8 cellular contexts compared by ENCODE assay signal in the genomic region with DNA sequence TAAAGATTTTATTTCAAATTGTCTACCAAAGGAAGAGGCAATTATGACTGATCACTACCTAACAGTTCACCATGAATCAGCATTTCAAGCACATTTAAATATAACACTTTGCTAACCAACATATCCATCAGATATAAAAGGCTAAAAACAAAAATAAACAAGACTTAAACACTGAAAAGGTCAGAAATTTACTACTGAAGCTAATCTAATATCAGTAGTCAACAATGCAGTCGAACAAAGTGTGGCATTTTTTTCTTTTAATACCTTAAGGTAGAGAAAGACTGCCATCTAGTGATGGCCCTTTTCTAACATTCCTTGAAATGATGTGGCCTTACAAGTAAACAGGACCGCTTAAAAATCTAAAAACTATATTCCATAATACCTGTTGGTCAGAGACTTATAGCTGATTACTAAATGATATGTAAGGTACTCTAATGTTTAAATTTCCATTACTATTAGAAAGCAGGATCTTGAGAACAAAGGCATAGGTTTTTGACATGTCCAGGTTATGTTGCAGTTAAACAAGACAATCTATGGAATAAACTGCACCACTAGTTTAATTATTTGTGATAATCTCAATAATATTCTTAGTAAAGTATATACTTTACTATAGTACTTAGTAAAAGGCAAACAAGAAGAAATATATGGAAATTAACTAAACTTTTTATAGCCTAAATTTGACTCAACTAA.
A peak's percentile ranks its signal among the peaks of the same experiment; 100 is the strongest.
DNase-seq lines count a peak whose midpoint lies in the region; ATAC-seq and TF ChIP-seq lines count a peak whose summit lies in the region.

No MANE protein-coding gene starts in this region.

- H3K4me2 ChIP-seq in mammary epithelial cell (ENCODE audit: insufficient read depth, low read depth, low read length), result no peak overlapping the region

- no peak for ATAC-seq in CD4-positive, CD25-positive, alpha-beta regulatory T cell (ENCODE audit: low read depth in 2 of 2)
- ATAC-seq in left lobe of liver (peak; percentile 93), GM19467 (IDR thresholded peaks at IDR 0.05; ENCODE audit: unreplicated experiment) (no peak), GM21515 (IDR thresholded peaks at IDR 0.05; ENCODE audit: unreplicated experiment) (no peak)

- peaks cover 4% of the 10 kb centered on the region for H3K36me3 Mint-ChIP-seq in CD4-positive, CD25-positive, alpha-beta regulatory T cell

- peaks cover 28% of the 10 kb centered on the region for H3K79me2 ChIP-seq in mammary epithelial cell (ENCODE audit: insufficient read depth, low read length)

- H3K4me1 ChIP-seq in CD4-positive, CD25-positive, alpha-beta regulatory T cell (ENCODE audit: control insufficient read depth, insufficient read depth, low read length, poor library complexity, severe bottlenecking), result no peaks in the 10 kb centered on the region
- H3K4me1 ChIP-seq in HEK293 (ENCODE audit: control insufficient read depth, insufficient read depth, low read length), result no peaks in the 10 kb centered on the region
- H3K4me1 ChIP-seq in mammary epithelial cell (ENCODE audit: insufficient read depth, low read length), result peaks cover 6% of the 10 kb centered on the region

- no peak overlapping the region for H3K9ac ChIP-seq in mammary epithelial cell (ENCODE audit: insufficient read depth, low read length)

- DNase-seq in CD4-positive, CD25-positive, alpha-beta regulatory T cell, result peak in 2 of 3 donors; percentile 33 to 61
- peak; percentile 15 for DNase-seq in NCI-H526 treated with DMSO at 0.1 percent for 48 hours (lab: John Stamatoyannopoulos, UW)
- peak; percentile 46 for DNase-seq in mammary epithelial cell
- DNase-seq in left lobe of liver (ENCODE audit: low spot score), result no peak
- no peak for DNase-seq in stimulated activated CD4-positive, alpha-beta T cell treated with anti-CD3 and anti-CD28 coated beads, Interleukin-1b, Interleukin-23, amount 100 ng/mL, for 48 hours

- H3K4me1 Mint-ChIP-seq in CD4-positive, CD25-positive, alpha-beta regulatory T cell, result no peaks in the 10 kb centered on the region

- H3K4me3 ChIP-seq in CD4-positive, CD25-positive, alpha-beta regulatory T cell (ENCODE audit: low read depth, low read length), result no peak overlapping the region
- H3K4me3 ChIP-seq in HEK293 (ENCODE audit: low read depth, low read length), result no peak overlapping the region
- H3K4me3 ChIP-seq in mammary epithelial cell (replicated peaks in 1 of 3; ENCODE audit: insufficient read depth in 1 of 3, low read depth in 2 of 3, low read length in 3 of 3), result no peak overlapping the region

- H3K9me3 ChIP-seq in CD4-positive, CD25-positive, alpha-beta regulatory T cell (ENCODE audit: control insufficient read depth in 2 of 2, low read length in 2 of 2), result no peaks in the 10 kb centered on the region
- no peaks in the 10 kb centered on the region for H3K9me3 ChIP-seq in HEK293 (ENCODE audit: control insufficient read depth, insufficient read depth, low read depth, low read length)
- no peaks in the 10 kb centered on the region for H3K9me3 ChIP-seq in mammary epithelial cell (replicated peaks; ENCODE audit: insufficient read depth, low read length)

- BruUV-seq in mammary epithelial cell (replicated peaks; lab: Mats Ljungman, UMichigan), result no TSS peak

- no peak overlapping the region for H3K27ac ChIP-seq in CD4-positive, CD25-positive, alpha-beta regulatory T cell (ENCODE audit: insufficient read depth, low read length, poor library complexity, severe bottlenecking)
- H3K27ac ChIP-seq in HEK293 (ENCODE audit: extremely low read depth, low read depth, low read length) (no peak overlapping the region), mammary epithelial cell (ENCODE audit: insufficient read depth, low read depth, low read length) (no peak overlapping the region)

- H3K36me3 ChIP-seq in CD4-positive, CD25-positive, alpha-beta regulatory T cell (ENCODE audit: control insufficient read depth, insufficient read depth, low read length), result no peaks in the 10 kb centered on the region
- no peaks in the 10 kb centered on the region for H3K36me3 ChIP-seq in HEK293 (ENCODE audit: control insufficient read depth in 2 of 2, insufficient read depth in 1 of 2, low read length in 2 of 2)
- H3K36me3 ChIP-seq in mammary epithelial cell (ENCODE audit: insufficient read depth, low read length), result no peaks in the 10 kb centered on the region

- no peaks in the 10 kb centered on the region for H3K27me3 Mint-ChIP-seq in CD4-positive, CD25-positive, alpha-beta regulatory T cell

- CTCF ChIA-PET in HEK293 (lab: Yijun Ruan, JAX) (interaction anchor here (0.6 to 3.3 kb wide), 25 partner anchors 8 to 1200 kb away, joined by 3 to 15 read pairs (median 4); no protein-coding TSS in a partner anchor), mammary epithelial cell (lab: Charles Lee; ENCODE audit: low non-redundant PET) (interaction anchor here (0.6 kb wide), 1 partner anchor 21 kb away, joined by 4 read pairs; no protein-coding TSS in a partner anchor)

- no peak overlapping the region for H2AFZ ChIP-seq in mammary epithelial cell (ENCODE audit: low read depth, low read length)

- WGBS in mammary epithelial cell (ENCODE audit: low coverage, missing lambda C conversion rate), result 13% methylated on average over 2 of the region's 2 CpGs

- TF ChIP-seq CTCF in HEK293 (tag by site-specific recombination; IDR thresholded peaks at IDR 0.05) (peak; percentile 36; the same call in 1 of the 2 replicates), mammary epithelial cell (conservative IDR thresholded peaks at IDR 0.05 in 1 of 2, IDR thresholded peaks at IDR 0.05 in 1 of 2; ENCODE audit: extremely low read depth in 1 of 2, insufficient read depth in 1 of 2, low read depth in 1 of 2, low read length in 2 of 2) (peak; percentile 68 to 76)

- intact Hi-C loops in mammary epithelial cell (cut with micrococcal nuclease), result loop anchor here (1.0 to 10.0 kb wide), 4 partner anchors 167 to 821 kb away; no protein-coding TSS in a partner anchor

- no peaks in the 10 kb centered on the region for H4K20me1 ChIP-seq in mammary epithelial cell (ENCODE audit: insufficient read depth, low read length)

- H3K4me3 Mint-ChIP-seq in CD4-positive, CD25-positive, alpha-beta regulatory T cell, result no peak overlapping the region

- dilution Hi-C loops in mammary epithelial cell (cut with HindIII; ENCODE audit: low sequenced_read_pairs), result no loop called here

- H3K27me3 ChIP-seq in CD4-positive, CD25-positive, alpha-beta regulatory T cell (ENCODE audit: control insufficient read depth, insufficient read depth, low read length), result no peaks in the 10 kb centered on the region
- H3K27me3 ChIP-seq in mammary epithelial cell (ENCODE audit: insufficient read depth, low read length), result no peaks in the 10 kb centered on the region

- no peaks in the 10 kb centered on the region for H3K9me3 Mint-ChIP-seq in CD4-positive, CD25-positive, alpha-beta regulatory T cell

- POLR2A ChIA-PET in HEK293 (lab: Yijun Ruan, JAX), result no interaction called here

- H3K27ac Mint-ChIP-seq in CD4-positive, CD25-positive, alpha-beta regulatory T cell, result no peak overlapping the region

- in situ Hi-C loops in mammary epithelial cell (cut with MboI; ENCODE audit: low sequenced_read_pairs in 2 of 2), result loop anchor here in 1 of 2 donors (25.0 kb wide), 2 partner anchors 809 to 934 kb away; no protein-coding TSS in a partner anchor

TF ChIP-seq in HEK293, 187 proteins besides CTCF, POLR2A, EP300 and RAD21:
- TF ChIP-seq, protein P1, sequence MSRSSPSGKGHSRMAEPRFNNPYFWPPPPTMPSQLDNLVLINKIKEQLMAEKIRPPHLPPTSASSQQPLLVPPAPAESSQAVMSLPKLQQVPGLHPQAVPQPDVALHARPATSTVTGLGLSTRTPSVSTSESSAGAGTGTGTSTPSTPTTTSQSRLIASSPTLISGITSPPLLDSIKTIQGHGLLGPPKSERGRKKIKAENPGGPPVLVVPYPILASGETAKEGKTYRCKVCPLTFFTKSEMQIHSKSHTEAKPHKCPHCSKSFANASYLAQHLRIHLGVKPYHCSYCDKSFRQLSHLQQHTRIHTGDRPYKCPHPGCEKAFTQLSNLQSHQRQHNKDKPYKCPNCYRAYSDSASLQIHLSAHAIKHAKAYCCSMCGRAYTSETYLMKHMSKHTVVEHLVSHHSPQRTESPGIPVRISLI (tag by site-specific recombination; IDR thresholded peaks at IDR 0.05), result peak; percentile 81
- TF ChIP-seq ZFP3 (tag by site-specific recombination; IDR thresholded peaks at IDR 0.05; ENCODE audit: low read depth) (no peak), ZNF654 (tag by site-specific recombination; IDR thresholded peaks at IDR 0.05; ENCODE audit: low read depth) (peak; percentile 76)

Comparison
In these comparisons a context has a peak if more than half of its experiments do, and no peak if none do; other contexts are left out.
1. DNase-seq: peak in CD4-positive, CD25-positive, alpha-beta regulatory T cell (2 of 3), NCI-H526 treated with DMSO at 0.1 percent for 48 hours (single experiment) and mammary epithelial cell (single experiment); none in left lobe of liver (single experiment) and stimulated activated CD4-positive, alpha-beta T cell treated with anti-CD3 and anti-CD28 coated beads, Interleukin-1b, Interleukin-23, amount 100 ng/mL, for 48 hours (single experiment).